1 cellular context compared by ENCODE assay signal in genomic region chr14:22726012-22726411, GRCh38.
TF ChIP-seq lines count a peak whose summit lies in the region.

No MANE protein-coding gene starts in this region.

TF ChIP-seq in K562, 482 proteins besides CTCF, POLR2A, EP300 and RAD21 (continued from another document):
- TF ChIP-seq, protein P1, sequence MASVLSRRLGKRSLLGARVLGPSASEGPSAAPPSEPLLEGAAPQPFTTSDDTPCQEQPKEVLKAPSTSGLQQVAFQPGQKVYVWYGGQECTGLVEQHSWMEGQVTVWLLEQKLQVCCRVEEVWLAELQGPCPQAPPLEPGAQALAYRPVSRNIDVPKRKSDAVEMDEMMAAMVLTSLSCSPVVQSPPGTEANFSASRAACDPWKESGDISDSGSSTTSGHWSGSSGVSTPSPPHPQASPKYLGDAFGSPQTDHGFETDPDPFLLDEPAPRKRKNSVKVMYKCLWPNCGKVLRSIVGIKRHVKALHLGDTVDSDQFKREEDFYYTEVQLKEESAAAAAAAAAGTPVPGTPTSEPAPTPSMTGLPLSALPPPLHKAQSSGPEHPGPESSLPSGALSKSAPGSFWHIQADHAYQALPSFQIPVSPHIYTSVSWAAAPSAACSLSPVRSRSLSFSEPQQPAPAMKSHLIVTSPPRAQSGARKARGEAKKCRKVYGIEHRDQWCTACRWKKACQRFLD (CRISPR knock-in tag; IDR thresholded peaks at IDR 0.05): no peak
- TF ChIP-seq ZNF584 (CRISPR knock-in tag; IDR thresholded peaks at IDR 0.05; ENCODE audit: low read depth) (no peak), HSF4 (CRISPR knock-in tag; IDR thresholded peaks at IDR 0.05; ENCODE audit: borderline replicate concordance) (no peak), TGIF2 (CRISPR knock-in tag; IDR thresholded peaks at IDR 0.05) (no peak), E2F1 (CRISPR knock-in tag; IDR thresholded peaks at IDR 0.05) (no peak)
TF ChIP-seq in K562: peak in this region for 0.
